ENCODE assay signal across 8 cellular contexts in genomic region chr19:16660763-16661479, GRCh38. TPM values are rescaled to one million over a fixed set of nuclear protein-coding genes. Genes with fewer than 3 reads are reported as not detected.
A peak's percentile ranks its signal among the peaks of the same experiment; 100 is the strongest.
DNase-seq lines count a peak whose midpoint lies in the region; ATAC-seq and TF ChIP-seq lines count a peak whose summit lies in the region.

A gene with protein sequence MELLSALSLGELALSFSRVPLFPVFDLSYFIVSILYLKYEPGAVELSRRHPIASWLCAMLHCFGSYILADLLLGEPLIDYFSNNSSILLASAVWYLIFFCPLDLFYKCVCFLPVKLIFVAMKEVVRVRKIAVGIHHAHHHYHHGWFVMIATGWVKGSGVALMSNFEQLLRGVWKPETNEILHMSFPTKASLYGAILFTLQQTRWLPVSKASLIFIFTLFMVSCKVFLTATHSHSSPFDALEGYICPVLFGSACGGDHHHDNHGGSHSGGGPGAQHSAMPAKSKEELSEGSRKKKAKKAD (plus strand): TSS chr19:16661139. CDS start chr19:16661218, 79 bp downstream.

- peaks cover 32% of the 10 kb centered on the region for H3K36me3 Mint-ChIP-seq in CD8-positive, alpha-beta T cell
- peaks cover 17 to 28% (median 25%) of the 10 kb centered on the region in 3 experiments for H3K36me3 Mint-ChIP-seq in H9 (ENCODE audit: insufficient read depth in 1 of 3, low read depth in 3 of 3)
- peaks cover 24% of the 10 kb centered on the region for H3K36me3 Mint-ChIP-seq in activated naive CD8-positive, alpha-beta T cell treated with anti-CD3 and anti-CD28 coated beads for 36 hours

- DNase-seq in CD8-positive, alpha-beta T cell: peak; percentile 2 to 62 (median 36)
- peak; percentile 47 for DNase-seq in H9
- DNase-seq in RPMI7951 (ENCODE audit: low read depth): peak; percentile 36
- DNase-seq in activated naive CD8-positive, alpha-beta T cell treated with anti-CD3 and anti-CD28 coated beads for 36 hours: peak; percentile 63
- peak; percentile 23 to 72 for DNase-seq in heart right ventricle
- DNase-seq in prostate gland (ENCODE audit: low spot score): peak; percentile 41
- no peak for DNase-seq in superior temporal gyrus (ENCODE audit: extremely low spot score)

- H2BK12ac ChIP-seq in H9 (ENCODE audit: insufficient read length, low read depth, low read length): no peak within 1 kb of the TSS

- H3K79me1 ChIP-seq in H9 (ENCODE audit: insufficient read depth, low read depth, low read length, poor library complexity, severe bottlenecking): peaks cover 10% of the 10 kb centered on the region

- no peak within 1 kb of the TSS for H2BK120ac ChIP-seq in H9 (ENCODE audit: low read depth, low read length, poor library complexity, severe bottlenecking)

- H2BK5ac ChIP-seq in H9 (ENCODE audit: insufficient read length, low read length): no peak within 1 kb of the TSS

- intact Hi-C loops in CD8-positive, alpha-beta T cell (cut with DNase I, micrococcal nuclease): loop anchor here (1.0 to 5.0 kb wide), 10 partner anchors 33 to 1974 kb away; partner anchors contain the start of genes MED26 (in 2 of the 2), AP1M1 (in 1 of the 2), C19orf44 (in 1 of the 2) and CALR3 (in 1 of the 2)
- intact Hi-C loops in heart right ventricle (cut with DNase I) (loop anchor here in 3 of 10 donors (2.0 kb wide), 2 partner anchors 32 to 88 kb away; partner anchors contain the start of genes MED26 (in 2 of the 3) and SLC35E1 (in 1 of the 3)), prostate gland (cut with DNase I) (no loop called here)

- no peak within 1 kb of the TSS for H2BK20ac ChIP-seq in H9 (ENCODE audit: low read depth, low read length, poor library complexity, severe bottlenecking)

- H2AK5ac ChIP-seq in H9 (ENCODE audit: insufficient read length, low read length): no peak within 1 kb of the TSS

- no peak within 1 kb of the TSS for H3T11ph ChIP-seq in H9 (ENCODE audit: low read length)

- H3K4me2 ChIP-seq in H9 (ENCODE audit: insufficient read depth, insufficient read length, low read length): peak within 1 kb of the TSS; percentile 92

- peak within 1 kb of the TSS; percentile 2 for H3K18ac ChIP-seq in H9 (ENCODE audit: insufficient read length, low read depth, low read length)

- peaks cover 39% of the 10 kb centered on the region for H3K4me1 ChIP-seq in CD8-positive, alpha-beta T cell (ENCODE audit: insufficient read depth, low read length)
- H3K4me1 ChIP-seq in H9 (ENCODE audit: insufficient read depth, low read length): no peaks in the 10 kb centered on the region
- H3K4me1 ChIP-seq in heart right ventricle: peaks cover 11 to 65% (median 51%) of the 10 kb centered on the region in 9 donors
- H3K4me1 ChIP-seq in prostate gland (replicated peaks): peaks cover 10% of the 10 kb centered on the region

- no peak within 1 kb of the TSS for H4K5ac ChIP-seq in H9 (ENCODE audit: insufficient read length, low read depth, low read length)

- H3K56ac ChIP-seq in H9 (ENCODE audit: insufficient read length, low read depth, low read length): no peak within 1 kb of the TSS

- H3K4ac ChIP-seq in H9 (ENCODE audit: low read depth, low read length): no peak within 1 kb of the TSS

- no peaks in the 10 kb centered on the region for H3K9me3 Mint-ChIP-seq in CD8-positive, alpha-beta T cell
- H3K9me3 Mint-ChIP-seq in H9: no peaks in the 10 kb centered on the region
- no peaks in the 10 kb centered on the region for H3K9me3 Mint-ChIP-seq in activated naive CD8-positive, alpha-beta T cell treated with anti-CD3 and anti-CD28 coated beads for 36 hours

- no peaks in the 10 kb centered on the region for H3K27me3 Mint-ChIP-seq in CD8-positive, alpha-beta T cell (ENCODE audit: low read depth)
- H3K27me3 Mint-ChIP-seq in H9 (ENCODE audit: low read depth): peaks cover 12% of the 10 kb centered on the region
- peaks cover 10% of the 10 kb centered on the region for H3K27me3 Mint-ChIP-seq in activated naive CD8-positive, alpha-beta T cell treated with anti-CD3 and anti-CD28 coated beads for 36 hours

- no peaks in the 10 kb centered on the region for H4K20me1 ChIP-seq in H9 (ENCODE audit: control insufficient read depth, insufficient read depth, insufficient read length)

- H3K27me3 ChIP-seq in CD8-positive, alpha-beta T cell (ENCODE audit: insufficient read depth, low read length): no peaks in the 10 kb centered on the region
- no peaks in the 10 kb centered on the region for H3K27me3 ChIP-seq in H9 (ENCODE audit: insufficient read depth, low read length)
- H3K27me3 ChIP-seq in heart right ventricle: no peaks in the 10 kb centered on the region
- no peaks in the 10 kb centered on the region for H3K27me3 ChIP-seq in prostate gland (replicated peaks; ENCODE audit: insufficient read depth)

- no peak within 1 kb of the TSS for H2AFZ ChIP-seq in H9 (ENCODE audit: low read length)

- H3K4me3 Mint-ChIP-seq in CD8-positive, alpha-beta T cell: peak within 1 kb of the TSS; percentile 100
- H3K4me3 Mint-ChIP-seq in H9: peak within 1 kb of the TSS; percentile 98 to 99
- H3K4me3 Mint-ChIP-seq in activated naive CD8-positive, alpha-beta T cell treated with anti-CD3 and anti-CD28 coated beads for 36 hours: peak within 1 kb of the TSS; percentile 98

- no peak within 1 kb of the TSS for H4K91ac ChIP-seq in H9 (ENCODE audit: insufficient read length, low read depth, low read length)

- TF ChIP-seq POLR2A in prostate gland (IDR thresholded peaks at IDR 0.05): peak; percentile 56

- H3K9ac ChIP-seq in H9 (ENCODE audit: extremely low read depth, insufficient read length, low read length): peak within 1 kb of the TSS; percentile 82

- peak within 1 kb of the TSS; percentile 95 for H3K4me3 ChIP-seq in CD8-positive, alpha-beta T cell (ENCODE audit: low read depth, low read length)
- H3K4me3 ChIP-seq in heart right ventricle (peak within 1 kb of the TSS; percentile 59 to 97 (median 76)), prostate gland (peak within 1 kb of the TSS; percentile 41 to 82)

- H3K79me2 ChIP-seq in H9 (ENCODE audit: insufficient read depth, low read length): peaks cover 8% of the 10 kb centered on the region; the same call in 1 of the 2 replicates

- H3K27ac Mint-ChIP-seq in CD8-positive, alpha-beta T cell: peak within 1 kb of the TSS; percentile 99
- H3K27ac Mint-ChIP-seq in H9: peak within 1 kb of the TSS; percentile 99 to 100 (median 100)
- peak within 1 kb of the TSS; percentile 97 for H3K27ac Mint-ChIP-seq in activated naive CD8-positive, alpha-beta T cell treated with anti-CD3 and anti-CD28 coated beads for 36 hours

- H3K9me3 ChIP-seq in CD8-positive, alpha-beta T cell (ENCODE audit: low read length): no peaks in the 10 kb centered on the region
- H3K9me3 ChIP-seq in H9 (ENCODE audit: control insufficient read depth, low read depth, low read length) (no peaks in the 10 kb centered on the region), heart right ventricle (no peaks in the 10 kb centered on the region), prostate gland (no peaks in the 10 kb centered on the region)

- peaks cover 5% of the 10 kb centered on the region for H3K23me2 ChIP-seq in H9 (ENCODE audit: insufficient read length, low read depth, low read length, poor library complexity, severe bottlenecking)

- peaks cover 41% of the 10 kb centered on the region for H3K4me1 Mint-ChIP-seq in CD8-positive, alpha-beta T cell (ENCODE audit: low read depth)
- H3K4me1 Mint-ChIP-seq in H9: peaks cover 10 to 14% of the 10 kb centered on the region in 2 experiments
- peaks cover 31% of the 10 kb centered on the region for H3K4me1 Mint-ChIP-seq in activated naive CD8-positive, alpha-beta T cell treated with anti-CD3 and anti-CD28 coated beads for 36 hours

- CTCF ChIA-PET in CD8-positive, alpha-beta T cell (lab: Charles Lee): interaction anchor here (0.9 to 1.2 kb wide), 2 partner anchors 133 to 414 kb away, joined by 3 to 4 read pairs; no protein-coding TSS in a partner anchor

- H3K23ac ChIP-seq in H9 (ENCODE audit: insufficient read length, low read depth, low read length): no peak within 1 kb of the TSS

- TF ChIP-seq CTCF in CD8-positive, alpha-beta T cell (IDR thresholded peaks at IDR 0.05): no peak
- no peak for TF ChIP-seq CTCF in H9 (conservative IDR thresholded peaks at IDR 0.05)
- TF ChIP-seq CTCF in heart right ventricle (IDR thresholded peaks at IDR 0.05): no peak
- no peak for TF ChIP-seq CTCF in prostate gland (IDR thresholded peaks at IDR 0.05)

- POLR2A ChIA-PET in CD8-positive, alpha-beta T cell (lab: Charles Lee): interaction anchor here (0.6 to 2.1 kb wide), 9 partner anchors 11 to 1243 kb away, joined by 3 to 10 read pairs (median 4); partner anchors contain the start of genes AKAP8L, C19orf44, CALR3 and MED26

- no peak for ATAC-seq in CD8-positive, alpha-beta T cell
- peak; percentile 20 to 72 (median 30) for ATAC-seq in heart right ventricle
- no peak for ATAC-seq in GM18520 (IDR thresholded peaks at IDR 0.05; ENCODE audit: unreplicated experiment)

- whole genome bisulfite sequencing in H9 (ENCODE audit: extremely low coverage, insufficient read length, low lambda C conversion rate): no CpG with 5 or more reads among the region's 76 CpGs
- 0 to 2% methylated on average over 68 to 76 of the region's 76 CpGs for WGBS in heart right ventricle, 2 donors
- 2% methylated on average over 25 of the region's 76 CpGs for WGBS in prostate gland

- H3K14ac ChIP-seq in H9 (ENCODE audit: insufficient read depth, low read length): peak within 1 kb of the TSS; percentile 60

- no peak within 1 kb of the TSS for H4K8ac ChIP-seq in H9 (replicated peaks; ENCODE audit: insufficient read length, low read depth, low read length)

- H3K27ac ChIP-seq in CD8-positive, alpha-beta T cell (ENCODE audit: low read depth, low read length): peak within 1 kb of the TSS; percentile 89
- H3K27ac ChIP-seq in H9 (ENCODE audit: insufficient read length, low read depth, low read length) (no peak within 1 kb of the TSS), heart right ventricle (peak within 1 kb of the TSS; percentile 82 to 98 (median 92)), prostate gland (peak within 1 kb of the TSS; percentile 77 to 95)

- H3K36me3 ChIP-seq in CD8-positive, alpha-beta T cell (ENCODE audit: insufficient read depth, low read length): peaks cover 5% of the 10 kb centered on the region
- H3K36me3 ChIP-seq in heart right ventricle (peaks cover 0 to 38% (median 8%) of the 10 kb centered on the region in 9 donors), prostate gland (no peaks in the 10 kb centered on the region)

- H2BK15ac ChIP-seq in H9 (ENCODE audit: low read depth, low read length): no peak within 1 kb of the TSS

RNA-seq across cellular contexts. Expression of the gene that starts here (rescaled TPM):
- under 1 TPM in 1 of 2 experiments, not detected in 1; 0.24 TPM for total RNA-seq in CD8-positive, alpha-beta T cell
- total RNA-seq in H9 (2021) (7.4 and 8.3 TPM in 2 replicates), heart right ventricle (10 to 100 TPM; 17.2 to 41.4 (median 30.0) TPM), prostate gland (10 to 100 TPM; 11.7 to 20.6 TPM)
- 1.3 and 3.2 TPM in 2 replicates for total RNA-seq in RPMI7951 (2014; rRNA removed; shearing (Covaris generic))
- 1 to 10 TPM in 1 of 2 experiments, under 1 TPM in 1; 0.70 to 1.2 TPM for total RNA-seq in activated naive CD8-positive, alpha-beta T cell treated with anti-CD3 and anti-CD28 coated beads for 36 hours
- polyA plus RNA-seq in heart right ventricle: 10 to 100 TPM; 18.5 to 29.6 TPM

Comparison
In these comparisons a context has a peak if more than half of its experiments do, and no peak if none do; other contexts are left out.
1. Peak in DNase-seq, H3K4me3 ChIP-seq and H3K27ac ChIP-seq in CD8-positive, alpha-beta T cell; RNA of the gene not detected or under 1 TPM.
2. ATAC-seq: peak in heart right ventricle (8 of 8); none in CD8-positive, alpha-beta T cell (single experiment) and GM18520 (single experiment).
3. Peak in every context shown above with its lines, with median percentiles within 50 percentile points of each other: H3K4me3 ChIP-seq, H3K27ac Mint-ChIP-seq and H3K4me3 Mint-ChIP-seq.